ENCODE assay signal across 26 cellular contexts in genomic region chr1:213669512-213669911, GRCh38.
"Had no signal": no experiment of that assay in that cellular context is flagged by ENCODE, and none has a peak within 500 bp of the region (broad histone marks: within the 10 kb centered on the region; RNA-seq: fewer than 3 reads in every experiment).

No MANE protein-coding gene starts in this region.

- H3K4me1 Mint-ChIP-seq: brain had no signal

- H3K36me3 Mint-ChIP-seq: activated naive CD8-positive, alpha-beta T cell; brain had no signal

- H3K27me3 Mint-ChIP-seq: activated naive CD8-positive, alpha-beta T cell treated with anti-CD3 and anti-CD28 coated beads, Interleukin-2, amount 50 U/mL, for 24 hours; activated T-cell treated with anti-CD3 and anti-CD28 coated beads, Interleukin-2, amount 50 U/mL, for 24 hours had no signal

- H3K27ac Mint-ChIP-seq: activated CD4-positive, alpha-beta T cell treated with anti-CD3 and anti-CD28 coated beads, Interleukin-2, amount 10 ng/mL, durations not matched to agents 24 days and 14 days; activated CD8-positive, alpha-beta T cell treated with anti-CD3 and anti-CD28 coated beads, Interleukin-2, amount 10 ng/mL, durations not matched to agents 7 days and 5 days; activated naive CD4-positive, alpha-beta T cell treated with anti-CD3 and anti-CD28 coated beads for 36 hours; activated naive CD8-positive, alpha-beta T cell; activated naive CD8-positive, alpha-beta T cell treated with anti-CD3 and anti-CD28 coated beads, Interleukin-2, amount 50 U/mL, for 24 hours; activated T-cell treated with anti-CD3 and anti-CD28 coated beads, Interleukin-2, amount 50 U/mL, for 24 hours; activated T-helper 1 cell treated with anti-CD3 and anti-CD28 coated beads, Interleukin-12 subunit alpha, Interleukin-12 subunit beta, Interleukin-2, Interleukin-4 antibody, amounts not matched to agents 30 ng/mL and 10 ng/mL and 1 ng/mL, durations not matched to agents 14 hours and 24 hours and 36 hours; brain had no signal

- ATAC-seq: activated CD8-positive, alpha-beta T cell treated with anti-CD3 and anti-CD28 coated beads, Interleukin-2, amount 10 ng/mL, durations not matched to agents 7 days and 5 days; activated naive CD8-positive, alpha-beta T cell treated with anti-CD3 and anti-CD28 coated beads, Interleukin-2, amount 50 U/mL, for 24 hours; K562; Right ventricle myocardium inferior; SK-N-SH treated with all-trans-retinoic acid at 6 μM for 48 hours had no signal

- H3K4me3 Mint-ChIP-seq: activated CD4-positive, alpha-beta T cell treated with anti-CD3 and anti-CD28 coated beads, Interleukin-2, amount 10 ng/mL, durations not matched to agents 24 days and 14 days; activated CD8-positive, alpha-beta T cell treated with anti-CD3 and anti-CD28 coated beads, Interleukin-2, amount 10 ng/mL, durations not matched to agents 7 days and 5 days; activated naive CD4-positive, alpha-beta T cell treated with anti-CD3 and anti-CD28 coated beads for 36 hours; activated naive CD8-positive, alpha-beta T cell; activated naive CD8-positive, alpha-beta T cell treated with anti-CD3 and anti-CD28 coated beads, Interleukin-2, amount 50 U/mL, for 24 hours; activated T-cell treated with anti-CD3 and anti-CD28 coated beads, Interleukin-2, amount 50 U/mL, for 24 hours; activated T-helper 1 cell treated with anti-CD3 and anti-CD28 coated beads, Interleukin-12 subunit alpha, Interleukin-12 subunit beta, Interleukin-2, Interleukin-4 antibody, amounts not matched to agents 30 ng/mL and 10 ng/mL and 1 ng/mL, durations not matched to agents 14 hours and 24 hours and 36 hours; brain had no signal

- H3K9me3 Mint-ChIP-seq: activated CD4-positive, alpha-beta T cell treated with anti-CD3 and anti-CD28 coated beads, Interleukin-2, amount 10 ng/mL, durations not matched to agents 24 days and 14 days; activated naive CD4-positive, alpha-beta T cell treated with anti-CD3 and anti-CD28 coated beads for 36 hours; activated naive CD8-positive, alpha-beta T cell treated with anti-CD3 and anti-CD28 coated beads, Interleukin-2, amount 50 U/mL, for 24 hours; activated T-cell treated with anti-CD3 and anti-CD28 coated beads, Interleukin-2, amount 50 U/mL, for 24 hours; activated T-helper 1 cell treated with anti-CD3 and anti-CD28 coated beads, Interleukin-12 subunit alpha, Interleukin-12 subunit beta, Interleukin-2, Interleukin-4 antibody, amounts not matched to agents 30 ng/mL and 10 ng/mL and 1 ng/mL, durations not matched to agents 14 hours and 24 hours and 36 hours; brain had no signal

- H2AFZ ChIP-seq: PC-9 had no signal

- DNase-seq: activated CD8-positive, alpha-beta T cell treated with anti-CD3 and anti-CD28 coated beads, Interleukin-2, amount 10 ng/mL, durations not matched to agents 7 days and 5 days; activated gamma-delta T cell treated with Interleukin-2 at 50 U/mL for 16 hours; activated naive CD8-positive, alpha-beta T cell treated with anti-CD3 and anti-CD28 coated beads, Interleukin-2, amount 50 U/mL, for 24 hours; activated T-cell treated with anti-CD3 and anti-CD28 coated beads, Interleukin-2, amount 50 U/mL, for 24 hours; anterior cingulate cortex; caudate nucleus; cerebellar nuclear complex; NCI-H1048; NCI-H1436; NCI-H1694; NCI-H1930; NCI-H524 treated with DMSO at 0.1 percent for 48 hours; NK-92 treated with Interleukin-12 subunit alpha and Interleukin-12 subunit beta, amount 100 ng/mL, for 24 hours; PC-9; SIG-M5; T-helper 1 cell; T1000 had no signal

- H3K4me3 ChIP-seq: K562, PC-9 had no signal

- H3K27ac ChIP-seq: PC-9, RWPE1 had no signal
